Comparison of ENCODE assay signal across 8 cellular contexts in genomic region chr3:186783731-186784515, GRCh38. TPM values are rescaled to one million over a fixed set of nuclear protein-coding genes. Genes with fewer than 3 reads are reported as not detected.
DNase-seq lines count a peak whose midpoint lies in the region; ATAC-seq and TF ChIP-seq lines count a peak whose summit lies in the region.

No MANE protein-coding gene starts in this region.

- peak; percentile 89 for ATAC-seq in left ventricle myocardium superior
- peak; percentile 91 for ATAC-seq in upper lobe of right lung

- H3F3A ChIP-seq in MM.1S (ENCODE audit: insufficient read depth, low read length) = peaks cover 68% of the 10 kb centered on the region

- H3K9me3 Mint-ChIP-seq in H9 = peaks cover 11% of the 10 kb centered on the region in 2 experiments
- no peaks in the 10 kb centered on the region for H3K9me3 Mint-ChIP-seq in progenitor cell of endocrine pancreas (ENCODE audit: low read depth)

- peaks cover 49 to 57% (median 56%) of the 10 kb centered on the region in 3 experiments for H3K36me3 Mint-ChIP-seq in H9 (ENCODE audit: insufficient read depth in 1 of 3, low read depth in 3 of 3)
- H3K36me3 Mint-ChIP-seq in progenitor cell of endocrine pancreas (ENCODE audit: insufficient read depth) = peaks cover 46% of the 10 kb centered on the region

- no peaks in the 10 kb centered on the region for H3K9me3 ChIP-seq in H9 (ENCODE audit: control insufficient read depth, low read depth, low read length)
- H3K9me3 ChIP-seq in MM.1S (replicated peaks; ENCODE audit: insufficient read depth, low read length) = no peaks in the 10 kb centered on the region
- H3K9me3 ChIP-seq in upper lobe of right lung = no peaks in the 10 kb centered on the region

- H2AFZ ChIP-seq in H9 (ENCODE audit: low read length) (no peak overlapping the region), MM.1S (ENCODE audit: low read length) (no peak overlapping the region)

- H4K8ac ChIP-seq in H9 (replicated peaks; ENCODE audit: insufficient read length, low read depth, low read length) = no peak overlapping the region

- H3K27ac Mint-ChIP-seq in H9 (peak overlapping the region; percentile 99 to 100 (median 100)), progenitor cell of endocrine pancreas (peak overlapping the region; percentile 100)

- H3K4me3 Mint-ChIP-seq in H9 = peak overlapping the region; percentile 99
- peak overlapping the region; percentile 99 for H3K4me3 Mint-ChIP-seq in progenitor cell of endocrine pancreas (ENCODE audit: low read depth)

- DNase-seq in GM06990 (ENCODE audit: extremely low read depth, insufficient read length) = peak; percentile 89
- peak; percentile 58 for DNase-seq in H9
- DNase-seq in MM.1S = peak; percentile 83
- DNase-seq in T follicular helper cell (ENCODE audit: low read depth) = peak; percentile 76
- DNase-seq in amygdala (lab: John Stamatoyannopoulos, UW) = peak in 55 of 56 donors; percentile 5 to 87 (median 68)
- DNase-seq in left ventricle myocardium superior = peak; percentile 91
- DNase-seq in progenitor cell of endocrine pancreas (ENCODE audit: low spot score, unreplicated experiment) = peak; percentile 75
- DNase-seq in upper lobe of right lung = peak; percentile 94

- H3K18ac ChIP-seq in H9 (ENCODE audit: insufficient read length, low read depth, low read length) = peak overlapping the region; percentile 78

- H3K27ac ChIP-seq in H9 (ENCODE audit: insufficient read length, low read depth, low read length) = peak overlapping the region; percentile 65
- H3K27ac ChIP-seq in MM.1S (ENCODE audit: low read length) = peak overlapping the region; percentile 89
- peak overlapping the region; percentile 96 for H3K27ac ChIP-seq in upper lobe of right lung

- H4K91ac ChIP-seq in H9 (ENCODE audit: insufficient read length, low read depth, low read length) = no peak overlapping the region

- H2AK5ac ChIP-seq in H9 (ENCODE audit: insufficient read length, low read length) = no peak overlapping the region

- H3K9ac ChIP-seq in H9 (ENCODE audit: extremely low read depth, insufficient read length, low read length) = peak overlapping the region; percentile 99
- peak overlapping the region; percentile 96 for H3K9ac ChIP-seq in MM.1S (ENCODE audit: low read length)

- no peaks in the 10 kb centered on the region for H3K9me2 ChIP-seq in MM.1S (replicated peaks; ENCODE audit: insufficient read depth, low read length)

- peak overlapping the region; percentile 100 for H3K4me3 ChIP-seq in GM06990 (replicated peaks; ENCODE audit: low read depth, low read length)
- peak overlapping the region; percentile 98 for H3K4me3 ChIP-seq in MM.1S (ENCODE audit: low read length)
- H3K4me3 ChIP-seq in upper lobe of right lung = peak overlapping the region; percentile 88

- H3K27me3 ChIP-seq in GM06990 (replicated peaks; ENCODE audit: control insufficient read depth, insufficient read depth, low read length) (no peaks in the 10 kb centered on the region), H9 (ENCODE audit: insufficient read depth, low read length) (no peaks in the 10 kb centered on the region), MM.1S (replicated peaks; ENCODE audit: insufficient read depth, low read length) (no peaks in the 10 kb centered on the region), upper lobe of right lung (no peaks in the 10 kb centered on the region)

- no peak for TF ChIP-seq CTCF in GM06990 (IDR thresholded peaks at IDR 0.05; ENCODE audit: insufficient read depth, low read length, poor library complexity, severe bottlenecking)
- no peak for TF ChIP-seq CTCF in H9 (conservative IDR thresholded peaks at IDR 0.05)
- TF ChIP-seq CTCF in MM.1S (IDR thresholded peaks at IDR 0.05; ENCODE audit: low read length) = no peak
- no peak for TF ChIP-seq CTCF in progenitor cell of endocrine pancreas (IDR thresholded peaks at IDR 0.05; ENCODE audit: unreplicated experiment)
- no peak for TF ChIP-seq CTCF in upper lobe of right lung (IDR thresholded peaks at IDR 0.05)

- H2BK5ac ChIP-seq in H9 (ENCODE audit: insufficient read length, low read length) = no peak overlapping the region

- no peaks in the 10 kb centered on the region for H3K4me1 ChIP-seq in H9 (ENCODE audit: insufficient read depth, low read length)
- peaks cover 23% of the 10 kb centered on the region for H3K4me1 ChIP-seq in MM.1S (ENCODE audit: low read length)
- peaks cover 39% of the 10 kb centered on the region for H3K4me1 ChIP-seq in upper lobe of right lung

- no CpG with 5 or more reads among the region's 56 CpGs for WGBS in H9 (ENCODE audit: extremely low coverage, insufficient read length, low lambda C conversion rate)

- H3K4ac ChIP-seq in H9 (ENCODE audit: low read depth, low read length) = no peak overlapping the region

- peak overlapping the region; percentile 80; the same call in 1 of the 2 replicates for H3K14ac ChIP-seq in H9 (ENCODE audit: insufficient read depth, low read length)

- no peak overlapping the region for H2BK120ac ChIP-seq in H9 (ENCODE audit: low read depth, low read length, poor library complexity, severe bottlenecking)

- H3K27me3 Mint-ChIP-seq in H9 (ENCODE audit: low read depth) = peaks cover 10% of the 10 kb centered on the region
- peaks cover 17% of the 10 kb centered on the region for H3K27me3 Mint-ChIP-seq in progenitor cell of endocrine pancreas

- H2BK12ac ChIP-seq in H9 (ENCODE audit: insufficient read length, low read depth, low read length) = no peak overlapping the region

- H3K23ac ChIP-seq in H9 (ENCODE audit: insufficient read length, low read depth, low read length) = no peak overlapping the region

- H3K56ac ChIP-seq in H9 (ENCODE audit: insufficient read length, low read depth, low read length) = peak overlapping the region; percentile 51

- H2BK20ac ChIP-seq in H9 (ENCODE audit: low read depth, low read length, poor library complexity, severe bottlenecking) = no peak overlapping the region

- peaks cover 19 to 29% of the 10 kb centered on the region in 2 experiments for H3K4me1 Mint-ChIP-seq in H9
- peaks cover 33% of the 10 kb centered on the region for H3K4me1 Mint-ChIP-seq in progenitor cell of endocrine pancreas (ENCODE audit: low read depth)

- H3K4me2 ChIP-seq in H9 (ENCODE audit: insufficient read depth, insufficient read length, low read length) (peak overlapping the region; percentile 93), MM.1S (ENCODE audit: low read depth, low read length) (peak overlapping the region; percentile 84)

- no peaks in the 10 kb centered on the region for H3K79me1 ChIP-seq in H9 (ENCODE audit: insufficient read depth, low read depth, low read length, poor library complexity, severe bottlenecking)

- H3K79me2 ChIP-seq in H9 (ENCODE audit: insufficient read depth, low read length) (peaks cover 20% of the 10 kb centered on the region; the same call in 1 of the 2 replicates), MM.1S (ENCODE audit: low read length) (peaks cover 65% of the 10 kb centered on the region)

- no peak overlapping the region for H2BK15ac ChIP-seq in H9 (ENCODE audit: low read depth, low read length)

- peak overlapping the region; percentile 6 for H4K5ac ChIP-seq in H9 (ENCODE audit: insufficient read length, low read depth, low read length)

- no peak overlapping the region for H3T11ph ChIP-seq in H9 (ENCODE audit: low read length)

- H3K36me3 ChIP-seq in GM06990 (ENCODE audit: control insufficient read depth, insufficient read depth, low read length) (peaks cover 27% of the 10 kb centered on the region), MM.1S (replicated peaks; ENCODE audit: insufficient read depth, low read length) (peaks cover 54% of the 10 kb centered on the region), upper lobe of right lung (peaks cover 48% of the 10 kb centered on the region)

- peaks cover 6% of the 10 kb centered on the region for H3K23me2 ChIP-seq in H9 (ENCODE audit: insufficient read length, low read depth, low read length, poor library complexity, severe bottlenecking)

- no peaks in the 10 kb centered on the region for H4K20me1 ChIP-seq in H9 (ENCODE audit: control insufficient read depth, insufficient read depth, insufficient read length)
- H4K20me1 ChIP-seq in MM.1S (ENCODE audit: insufficient read depth, low read length) = peaks cover 50% of the 10 kb centered on the region

- intact Hi-C loops in left ventricle myocardium superior (cut with micrococcal nuclease) (no loop called here), upper lobe of right lung (cut with DNase I) (no loop called here)

RNA-seq across cellular contexts. Expression of gene EIF4A2, which starts 0.5 kb away (rescaled TPM):
- 398 and 417 TPM in 2 replicates for total RNA-seq in H9 (2021)
- 455 TPM for total RNA-seq in left ventricle myocardium superior
- total RNA-seq in progenitor cell of endocrine pancreas = 498 and 504 TPM in 2 replicates
- total RNA-seq in upper lobe of right lung = 405 TPM

RNA-seq across cellular contexts. Expression of gene RFC4, which starts 22.4 kb away (rescaled TPM):
- 103 and 108 TPM in 2 replicates for total RNA-seq in H9 (2021)
- 9.7 TPM for total RNA-seq in left ventricle myocardium superior
- 51.3 and 54.3 TPM in 2 replicates for total RNA-seq in progenitor cell of endocrine pancreas
- total RNA-seq in upper lobe of right lung = 8.3 TPM

RNA-seq across cellular contexts. Expression of gene ADIPOQ, which starts 58.6 kb away (rescaled TPM):
- total RNA-seq in H9 (2021) = not detected in 2 replicates
- 4.0 TPM for total RNA-seq in left ventricle myocardium superior
- total RNA-seq in progenitor cell of endocrine pancreas = not detected in 2 replicates
- total RNA-seq in upper lobe of right lung = not detected

Comparison
In these comparisons a context has a peak if more than half of its experiments do, and no peak if none do; other contexts are left out.
1. Peak in every context shown above with its lines: DNase-seq, ATAC-seq, H3K4me3 ChIP-seq and H3K27ac ChIP-seq.